16 cellular contexts compared by ENCODE assay signal in the genomic region with DNA sequence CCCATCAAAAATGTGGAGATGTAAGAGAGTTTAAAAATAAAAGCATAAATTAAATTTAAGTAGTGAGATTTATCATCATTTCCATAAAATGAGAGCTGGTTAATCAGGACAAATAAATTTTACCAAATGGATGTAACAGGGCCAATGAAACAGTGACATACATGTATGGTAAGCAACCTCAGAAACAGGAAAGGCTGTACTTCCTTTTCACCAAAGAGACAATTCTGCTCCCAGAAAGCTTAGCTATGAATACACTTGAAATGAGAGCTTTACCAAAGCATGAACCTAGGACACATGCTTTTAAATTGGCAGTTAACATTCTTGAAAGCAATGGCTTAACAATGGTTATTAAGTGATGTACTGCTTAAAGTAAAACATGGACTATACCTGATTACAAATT.
"Had no signal": no experiment of that assay in that cellular context is flagged by ENCODE, and none has a peak within 500 bp of the region (broad histone marks: within the 10 kb centered on the region; RNA-seq: fewer than 3 reads in every experiment).

No MANE protein-coding gene starts in this region.

- H3K9ac ChIP-seq: neural progenitor cell had no signal

- H3K4me3 ChIP-seq: esophagus squamous epithelium, neural progenitor cell, ovary, right lobe of liver had no signal

- H3K27me3 ChIP-seq: esophagus squamous epithelium, neural progenitor cell, ovary, right lobe of liver had no signal

- ATAC-seq: activated naive CD4-positive, alpha-beta T cell treated with anti-CD3 and anti-CD28 coated beads, Interleukin-2, amount 50 U/mL, for 72 hours; naive thymus-derived CD4-positive, alpha-beta T cell; right lobe of liver; stimulated activated effector memory CD8-positive, alpha-beta T cell treated with anti-CD3 and anti-CD28 coated beads, Interleukin-12 subunit alpha, Interleukin-12 subunit beta, amount 100 ng/mL, for 72 hours had no signal

- H2AFZ ChIP-seq: neural progenitor cell had no signal

- H3K27ac ChIP-seq: esophagus squamous epithelium, neural progenitor cell, ovary, right lobe of liver, VCaP had no signal

- H3K9me3 ChIP-seq: esophagus squamous epithelium, ovary, right lobe of liver had no signal

- H3K4me1 ChIP-seq: right lobe of liver had no signal

- H3K4me2 ChIP-seq: neural progenitor cell had no signal

- H3K36me3 ChIP-seq: neural progenitor cell, ovary, right lobe of liver had no signal

- DNase-seq: activated CD4-positive, alpha-beta T cell treated with anti-CD3 and anti-CD28 coated beads for 1 hour; activated gamma-delta T cell treated with Interleukin-2 at 50 U/mL for 16 hours; amniotic stem cell; effector memory CD4-positive, alpha-beta T cell; esophagus squamous epithelium; mesendoderm; naive thymus-derived CD4-positive, alpha-beta T cell; ovary; right lobe of liver; small intestine; stimulated activated CD4-positive, alpha-beta T cell treated with anti-CD3 and anti-CD28 coated beads, Interleukin-15, amount 100 ng/mL, for 24 hours; stimulated activated CD4-positive, alpha-beta T cell treated with anti-CD3 and anti-CD28 coated beads, Interleukin-4, amount 100 ng/mL, for 1 hour had no signal
